ENCODE assay signal across 1 cellular context in genomic region chr10:102917314-102917961, GRCh38.
TF ChIP-seq lines count a peak whose summit lies in the region.

No MANE protein-coding gene starts in this region.

TF ChIP-seq in GM23338, 12 proteins besides CTCF, POLR2A, EP300 and RAD21 (continued from another document):
- TF ChIP-seq JUNB (IDR thresholded peaks at IDR 0.05; ENCODE audit: unreplicated experiment) (no peak), ZNF331 (CRISPR knock-in tag; IDR thresholded peaks at IDR 0.05; ENCODE audit: low read depth) (no peak), ZNF114 (CRISPR knock-in tag; IDR thresholded peaks at IDR 0.05) (no peak), EZH2phosphoT487 (IDR thresholded peaks at IDR 0.05; ENCODE audit: unreplicated experiment) (no peak), NANOG (IDR thresholded peaks at IDR 0.05; ENCODE audit: borderline replicate concordance) (no peak)
- TF ChIP-seq, protein P1, sequence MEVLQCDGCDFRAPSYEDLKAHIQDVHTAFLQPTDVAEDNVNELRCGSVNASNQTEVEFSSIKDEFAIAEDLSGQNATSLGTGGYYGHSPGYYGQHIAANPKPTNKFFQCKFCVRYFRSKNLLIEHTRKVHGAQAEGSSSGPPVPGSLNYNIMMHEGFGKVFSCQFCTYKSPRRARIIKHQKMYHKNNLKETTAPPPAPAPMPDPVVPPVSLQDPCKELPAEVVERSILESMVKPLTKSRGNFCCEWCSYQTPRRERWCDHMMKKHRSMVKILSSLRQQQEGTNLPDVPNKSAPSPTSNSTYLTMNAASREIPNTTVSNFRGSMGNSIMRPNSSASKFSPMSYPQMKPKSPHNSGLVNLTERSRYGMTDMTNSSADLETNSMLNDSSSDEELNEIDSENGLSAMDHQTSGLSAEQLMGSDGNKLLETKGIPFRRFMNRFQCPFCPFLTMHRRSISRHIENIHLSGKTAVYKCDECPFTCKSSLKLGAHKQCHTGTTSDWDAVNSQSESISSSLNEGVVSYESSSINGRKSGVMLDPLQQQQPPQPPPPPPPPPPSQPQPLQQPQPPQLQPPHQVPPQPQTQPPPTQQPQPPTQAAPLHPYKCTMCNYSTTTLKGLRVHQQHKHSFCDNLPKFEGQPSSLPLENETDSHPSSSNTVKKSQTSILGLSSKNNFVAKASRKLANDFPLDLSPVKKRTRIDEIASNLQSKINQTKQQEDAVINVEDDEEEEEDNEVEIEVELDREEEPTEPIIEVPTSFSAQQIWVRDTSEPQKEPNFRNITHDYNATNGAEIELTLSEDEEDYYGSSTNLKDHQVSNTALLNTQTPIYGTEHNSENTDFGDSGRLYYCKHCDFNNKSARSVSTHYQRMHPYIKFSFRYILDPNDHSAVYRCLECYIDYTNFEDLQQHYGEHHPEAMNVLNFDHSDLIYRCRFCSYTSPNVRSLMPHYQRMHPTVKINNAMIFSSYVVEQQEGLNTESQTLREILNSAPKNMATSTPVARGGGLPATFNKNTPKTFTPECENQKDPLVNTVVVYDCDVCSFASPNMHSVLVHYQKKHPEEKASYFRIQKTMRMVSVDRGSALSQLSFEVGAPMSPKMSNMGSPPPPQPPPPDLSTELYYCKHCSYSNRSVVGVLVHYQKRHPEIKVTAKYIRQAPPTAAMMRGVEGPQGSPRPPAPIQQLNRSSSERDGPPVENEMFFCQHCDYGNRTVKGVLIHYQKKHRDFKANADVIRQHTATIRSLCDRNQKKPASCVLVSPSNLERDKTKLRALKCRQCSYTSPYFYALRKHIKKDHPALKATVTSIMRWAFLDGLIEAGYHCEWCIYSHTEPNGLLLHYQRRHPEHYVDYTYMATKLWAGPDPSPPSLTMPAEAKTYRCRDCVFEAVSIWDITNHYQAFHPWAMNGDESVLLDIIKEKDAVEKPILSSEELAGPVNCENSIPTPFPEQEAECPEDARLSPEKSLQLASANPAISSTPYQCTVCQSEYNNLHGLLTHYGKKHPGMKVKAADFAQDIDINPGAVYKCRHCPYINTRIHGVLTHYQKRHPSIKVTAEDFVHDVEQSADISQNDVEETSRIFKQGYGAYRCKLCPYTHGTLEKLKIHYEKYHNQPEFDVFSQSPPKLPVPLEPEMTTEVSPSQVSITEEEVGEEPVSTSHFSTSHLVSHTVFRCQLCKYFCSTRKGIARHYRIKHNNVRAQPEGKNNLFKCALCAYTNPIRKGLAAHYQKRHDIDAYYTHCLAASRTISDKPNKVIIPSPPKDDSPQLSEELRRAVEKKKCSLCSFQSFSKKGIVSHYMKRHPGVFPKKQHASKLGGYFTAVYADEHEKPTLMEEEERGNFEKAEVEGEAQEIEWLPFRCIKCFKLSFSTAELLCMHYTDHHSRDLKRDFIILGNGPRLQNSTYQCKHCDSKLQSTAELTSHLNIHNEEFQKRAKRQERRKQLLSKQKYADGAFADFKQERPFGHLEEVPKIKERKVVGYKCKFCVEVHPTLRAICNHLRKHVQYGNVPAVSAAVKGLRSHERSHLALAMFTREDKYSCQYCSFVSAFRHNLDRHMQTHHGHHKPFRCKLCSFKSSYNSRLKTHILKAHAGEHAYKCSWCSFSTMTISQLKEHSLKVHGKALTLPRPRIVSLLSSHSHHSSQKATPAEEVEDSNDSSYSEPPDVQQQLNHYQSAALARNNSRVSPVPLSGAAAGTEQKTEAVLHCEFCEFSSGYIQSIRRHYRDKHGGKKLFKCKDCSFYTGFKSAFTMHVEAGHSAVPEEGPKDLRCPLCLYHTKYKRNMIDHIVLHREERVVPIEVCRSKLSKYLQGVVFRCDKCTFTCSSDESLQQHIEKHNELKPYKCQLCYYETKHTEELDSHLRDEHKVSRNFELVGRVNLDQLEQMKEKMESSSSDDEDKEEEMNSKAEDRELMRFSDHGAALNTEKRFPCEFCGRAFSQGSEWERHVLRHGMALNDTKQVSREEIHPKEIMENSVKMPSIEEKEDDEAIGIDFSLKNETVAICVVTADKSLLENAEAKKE (CRISPR knock-in tag; IDR thresholded peaks at IDR 0.05): no peak
